Comparison of ENCODE assay signal across 9 cellular contexts in the genomic region with DNA sequence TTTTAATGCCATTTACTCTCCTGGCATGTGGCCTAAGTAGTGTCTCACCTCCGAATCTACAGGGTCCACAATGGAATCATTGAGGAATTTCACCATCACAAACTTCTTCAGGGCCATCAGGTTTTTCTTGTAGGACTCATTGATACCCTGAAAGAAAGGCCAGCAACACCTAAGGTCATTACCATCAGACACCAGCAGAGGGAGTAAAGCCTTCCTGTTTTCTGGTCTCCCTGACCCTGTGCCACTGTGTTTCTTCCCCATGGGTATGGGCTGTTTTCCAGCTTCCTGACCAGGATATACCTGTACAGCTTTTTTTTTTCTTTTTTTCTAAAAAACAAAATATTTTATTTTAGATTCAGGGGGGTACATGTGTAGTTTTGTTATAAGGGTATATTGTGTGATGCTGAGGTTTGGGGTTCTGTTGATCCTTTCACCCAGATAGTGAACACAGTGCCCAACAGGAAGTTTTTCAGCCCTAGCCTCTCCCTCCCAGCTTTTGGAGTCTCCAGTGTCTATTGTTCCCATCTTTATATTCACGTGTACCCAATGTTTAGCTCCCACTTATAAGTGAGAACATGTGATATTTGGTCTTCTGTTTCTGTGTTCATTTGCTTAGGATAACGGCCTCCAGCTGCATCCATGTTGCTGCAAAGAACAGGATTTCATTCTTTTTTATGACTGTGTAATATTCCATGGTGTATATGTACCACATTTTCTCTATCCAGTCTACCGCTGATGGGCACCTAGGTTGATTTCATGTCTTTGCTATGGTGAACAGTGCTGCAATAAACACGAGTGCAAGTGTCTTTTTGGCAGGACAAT. TPM values are rescaled to one million over a fixed set of nuclear protein-coding genes. Genes with fewer than 3 reads are reported as not detected.
DNase-seq lines count a peak whose midpoint lies in the region; ATAC-seq and TF ChIP-seq lines count a peak whose summit lies in the region.
"Had no signal": no experiment of that assay in that cellular context is flagged by ENCODE, and none has a peak within 500 bp of the region (broad histone marks: within the 10 kb centered on the region; RNA-seq: fewer than 3 reads in every experiment).

No MANE protein-coding gene starts in this region.

- peak overlapping the region; percentile 8 for H3K27ac ChIP-seq in CD4-positive, CD25-positive, alpha-beta regulatory T cell (ENCODE audit: insufficient read depth, low read length, poor library complexity, severe bottlenecking)
- H3K27ac ChIP-seq in H9 (ENCODE audit: insufficient read length, low read depth, low read length) (no peak overlapping the region), neural cell (ENCODE audit: low read length) (no peak overlapping the region)

- no CpG with 5 or more reads among the region's 5 CpGs for WGBS in H9 (ENCODE audit: extremely low coverage, insufficient read length, low lambda C conversion rate)

- H3K36me3 ChIP-seq in CD4-positive, CD25-positive, alpha-beta regulatory T cell (ENCODE audit: control insufficient read depth, insufficient read depth, low read length), result peaks cover 56% of the 10 kb centered on the region
- peaks cover 4% of the 10 kb centered on the region for H3K36me3 ChIP-seq in neural cell (ENCODE audit: insufficient read depth, low read length)

- TF ChIP-seq CTCF in H9 (conservative IDR thresholded peaks at IDR 0.05) (peak; percentile 84), neural cell (IDR thresholded peaks at IDR 0.05; ENCODE audit: poor library complexity, severe bottlenecking) (peak; percentile 71)

- peaks cover 3% of the 10 kb centered on the region for H3K4me1 ChIP-seq in CD4-positive, CD25-positive, alpha-beta regulatory T cell (ENCODE audit: control insufficient read depth, insufficient read depth, low read length, poor library complexity, severe bottlenecking)
- H3K4me1 ChIP-seq in H9 (ENCODE audit: insufficient read depth, low read length), result no peaks in the 10 kb centered on the region

- H3K4me2 ChIP-seq in H9 (ENCODE audit: insufficient read depth, insufficient read length, low read length), result no peak overlapping the region
- no peak overlapping the region for H3K4me2 ChIP-seq in neural cell (ENCODE audit: low read length)

- no peak overlapping the region for H3K56ac ChIP-seq in H9 (ENCODE audit: insufficient read length, low read depth, low read length)

- H3K23me2 ChIP-seq in H9 (ENCODE audit: insufficient read length, low read depth, low read length, poor library complexity, severe bottlenecking), result no peaks in the 10 kb centered on the region

- no peaks in the 10 kb centered on the region for H3K9me2 ChIP-seq in neural cell (ENCODE audit: insufficient read depth, low read length)

- no peak overlapping the region for H3K18ac ChIP-seq in H9 (ENCODE audit: insufficient read length, low read depth, low read length)

- no peaks in the 10 kb centered on the region for H3F3A ChIP-seq in neural cell (ENCODE audit: insufficient read depth, low read length, poor library complexity, severe bottlenecking)

- peak; percentile 61 for TF ChIP-seq RAD21 in neural cell (conservative IDR thresholded peaks at IDR 0.05)

- H3K79me2 ChIP-seq in H9 (ENCODE audit: insufficient read depth, low read length), result no peaks in the 10 kb centered on the region
- no peaks in the 10 kb centered on the region for H3K79me2 ChIP-seq in neural cell (replicated peaks; ENCODE audit: insufficient read depth, low read length)

- no peak overlapping the region for H3K4ac ChIP-seq in H9 (ENCODE audit: low read depth, low read length)

- H3K4me1 Mint-ChIP-seq in CD4-positive, CD25-positive, alpha-beta regulatory T cell, result peaks cover 5 to 10% (median 10%) of the 10 kb centered on the region in 4 donors
- no peaks in the 10 kb centered on the region for H3K4me1 Mint-ChIP-seq in H9

- no peak overlapping the region for H3T11ph ChIP-seq in H9 (ENCODE audit: low read length)

- H3K79me1 ChIP-seq in H9 (ENCODE audit: insufficient read depth, low read depth, low read length, poor library complexity, severe bottlenecking), result no peaks in the 10 kb centered on the region

- H4K5ac ChIP-seq in H9 (ENCODE audit: insufficient read length, low read depth, low read length), result no peak overlapping the region

- no peak overlapping the region for H2BK5ac ChIP-seq in H9 (ENCODE audit: insufficient read length, low read length)

- no peaks in the 10 kb centered on the region for H3K27me3 Mint-ChIP-seq in CD4-positive, CD25-positive, alpha-beta regulatory T cell
- no peaks in the 10 kb centered on the region for H3K27me3 Mint-ChIP-seq in H9 (ENCODE audit: low read depth)

- no peak overlapping the region for H4K91ac ChIP-seq in H9 (ENCODE audit: insufficient read length, low read depth, low read length)

- no peak overlapping the region for H3K4me3 ChIP-seq in CD4-positive, CD25-positive, alpha-beta regulatory T cell (ENCODE audit: low read depth, low read length)
- no peak overlapping the region for H3K4me3 ChIP-seq in neural cell (ENCODE audit: low read length)
- H3K4me3 ChIP-seq: skin epidermis had no signal

- no peak overlapping the region for H4K8ac ChIP-seq in H9 (replicated peaks; ENCODE audit: insufficient read length, low read depth, low read length)

- H4K20me1 ChIP-seq in H9 (ENCODE audit: control insufficient read depth, insufficient read depth, insufficient read length) (no peaks in the 10 kb centered on the region), neural cell (ENCODE audit: insufficient read depth) (no peaks in the 10 kb centered on the region)

- no peak overlapping the region for H2AK5ac ChIP-seq in H9 (ENCODE audit: insufficient read length, low read length)

- no peaks in the 10 kb centered on the region for H3K9me3 Mint-ChIP-seq in CD4-positive, CD25-positive, alpha-beta regulatory T cell
- no peaks in the 10 kb centered on the region for H3K9me3 Mint-ChIP-seq in H9

- peak; percentile 25 to 69 (median 60) for DNase-seq in CD4-positive, CD25-positive, alpha-beta regulatory T cell
- peak; percentile 70 for DNase-seq in H9
- peak; percentile 96 for DNase-seq in NCI-H510A treated with DMSO at 0.1 percent for 48 hours (lab: John Stamatoyannopoulos, UW)
- peak; percentile 33 to 36 for DNase-seq in activated CD4-positive, alpha-beta T cell treated with anti-CD3 and anti-CD28 coated beads, Interleukin-2, amount 50 U/mL, for 4 hours

- peaks cover 31% of the 10 kb centered on the region for H3K36me3 Mint-ChIP-seq in CD4-positive, CD25-positive, alpha-beta regulatory T cell
- H3K36me3 Mint-ChIP-seq in H9 (ENCODE audit: insufficient read depth in 1 of 3, low read depth in 3 of 3), result peaks cover 12 to 78% (median 37%) of the 10 kb centered on the region in 3 experiments

- no peak overlapping the region for H3K4me3 Mint-ChIP-seq in CD4-positive, CD25-positive, alpha-beta regulatory T cell
- H3K4me3 Mint-ChIP-seq in H9, result no peak overlapping the region

- no peaks in the 10 kb centered on the region for H3K9me3 ChIP-seq in CD4-positive, CD25-positive, alpha-beta regulatory T cell (ENCODE audit: control insufficient read depth in 2 of 2, low read length in 2 of 2)
- no peaks in the 10 kb centered on the region for H3K9me3 ChIP-seq in H9 (ENCODE audit: control insufficient read depth, low read depth, low read length)
- H3K9me3 ChIP-seq in neural cell (ENCODE audit: low read length), result no peaks in the 10 kb centered on the region

- peak; percentile 65 to 69 for ATAC-seq in CD4-positive, CD25-positive, alpha-beta regulatory T cell (ENCODE audit: low read depth in 2 of 2)
- peak; percentile 71 for ATAC-seq in esophagus mucosa
- ATAC-seq in GM18873 (IDR thresholded peaks at IDR 0.05; ENCODE audit: low FRiP score, unreplicated experiment), result no peak
- ATAC-seq in HG02938 (IDR thresholded peaks at IDR 0.05; ENCODE audit: unreplicated experiment), result no peak

- no peak overlapping the region for H2BK12ac ChIP-seq in H9 (ENCODE audit: insufficient read length, low read depth, low read length)

- H3K23ac ChIP-seq in H9 (ENCODE audit: insufficient read length, low read depth, low read length), result no peak overlapping the region

- H3K9ac ChIP-seq in H9 (ENCODE audit: extremely low read depth, insufficient read length, low read length), result no peak overlapping the region
- H3K9ac ChIP-seq in neural cell (ENCODE audit: low read length), result no peak overlapping the region

- no peak overlapping the region for H2BK15ac ChIP-seq in H9 (ENCODE audit: low read depth, low read length)

- no peak overlapping the region for H2BK120ac ChIP-seq in H9 (ENCODE audit: low read depth, low read length, poor library complexity, severe bottlenecking)

- H3K27ac Mint-ChIP-seq in CD4-positive, CD25-positive, alpha-beta regulatory T cell, result peak overlapping the region in 1 of 3 donors; percentile 75
- H3K27ac Mint-ChIP-seq in H9, result no peak overlapping the region

- TF ChIP-seq EP300 in neural cell (conservative IDR thresholded peaks at IDR 0.05; ENCODE audit: poor library complexity, severe bottlenecking), result no peak

- H2AFZ ChIP-seq in H9 (ENCODE audit: low read length), result no peak overlapping the region
- H2AFZ ChIP-seq in neural cell (ENCODE audit: low read depth, low read length), result no peak overlapping the region

- no peak overlapping the region for H2BK20ac ChIP-seq in H9 (ENCODE audit: low read depth, low read length, poor library complexity, severe bottlenecking)

- no peaks in the 10 kb centered on the region for H3K27me3 ChIP-seq in CD4-positive, CD25-positive, alpha-beta regulatory T cell (ENCODE audit: control insufficient read depth, insufficient read depth, low read length)
- H3K27me3 ChIP-seq in H9 (ENCODE audit: insufficient read depth, low read length) (no peaks in the 10 kb centered on the region), neural cell (ENCODE audit: insufficient read depth, low read depth, low read length) (no peaks in the 10 kb centered on the region)

- H3K14ac ChIP-seq in H9 (ENCODE audit: insufficient read depth, low read length), result no peak overlapping the region

TF ChIP-seq in neural cell, 6 proteins besides CTCF, POLR2A, EP300 and RAD21 (continues in another document):
- no peak for TF ChIP-seq POLR2AphosphoS5 (IDR thresholded peaks at IDR 0.05)

RNA-seq across cellular contexts. Expression of gene PPT1, which starts 18.3 kb away (rescaled TPM):
- 44.2 TPM for total RNA-seq in CD4-positive, CD25-positive, alpha-beta regulatory T cell
- polyA plus RNA-seq in CD4-positive, CD25-positive, alpha-beta regulatory T cell, result 100 to 1,000 TPM; 173 to 219 (median 201) TPM
- total RNA-seq in H9 (2021) (104 and 109 TPM in 2 replicates), esophagus mucosa (41.0 TPM)
- 58.1 and 64.6 TPM in 2 replicates for polyA plus RNA-seq in neural cell
- 47.2 and 49.2 TPM in 2 replicates for polyA minus RNA-seq in neural cell

RNA-seq across cellular contexts. Expression of gene CAP1, which starts 38.2 kb away (rescaled TPM):
- total RNA-seq in CD4-positive, CD25-positive, alpha-beta regulatory T cell, result 322 TPM
- 100 to 1,000 TPM; 608 to 806 (median 709) TPM for polyA plus RNA-seq in CD4-positive, CD25-positive, alpha-beta regulatory T cell
- total RNA-seq in H9 (2021) (255 and 268 TPM in 2 replicates), esophagus mucosa (240 TPM)
- polyA plus RNA-seq in neural cell, result 162 and 168 TPM in 2 replicates
- polyA minus RNA-seq in neural cell, result 149 and 158 TPM in 2 replicates

Comparison
In these comparisons a context has a peak if more than half of its experiments do, and no peak if none do; other contexts are left out.
1. ATAC-seq: peak in CD4-positive, CD25-positive, alpha-beta regulatory T cell (2 of 2) and esophagus mucosa (single experiment); none in GM18873 (single experiment) and HG02938 (single experiment).
2. DNase-seq: peak in every context shown above with its lines; median percentile 96 in NCI-H510A treated with DMSO at 0.1 percent for 48 hours; 70 in H9; 60 in CD4-positive, CD25-positive, alpha-beta regulatory T cell; 34 in activated CD4-positive, alpha-beta T cell treated with anti-CD3 and anti-CD28 coated beads, Interleukin-2, amount 50 U/mL, for 4 hours.